19 cellular contexts compared by ENCODE assay signal in genomic region chr13:112764864-112765561, GRCh38.
"Had no signal": no experiment of that assay in that cellular context is flagged by ENCODE, and none has a peak within 500 bp of the region (broad histone marks: within the 10 kb centered on the region; RNA-seq: fewer than 3 reads in every experiment).

No MANE protein-coding gene starts in this region.

- H3K27me3 ChIP-seq: esophagus muscularis mucosa, right atrium auricular region, transverse colon had no signal

- H3K27ac Mint-ChIP-seq: activated naive CD8-positive, alpha-beta T cell; activated T-helper 1 cell treated with anti-CD3 and anti-CD28 coated beads, Interleukin-12 subunit alpha, Interleukin-12 subunit beta, Interleukin-2, Interleukin-4 antibody, amounts not matched to agents 30 ng/mL and 10 ng/mL and 1 ng/mL, durations not matched to agents 14 hours and 24 hours and 36 hours; dendritic cell treated with granulocyte-macrophage colony-stimulating factor and Interleukin-4, amounts not matched to agents 40 ng/mL and 50 ng/mL, for 4 days; mesothelial cell of epicardium; nephron had no signal

- H3K9me3 Mint-ChIP-seq: activated T-helper 1 cell treated with anti-CD3 and anti-CD28 coated beads, Interleukin-12 subunit alpha, Interleukin-12 subunit beta, Interleukin-2, Interleukin-4 antibody, amounts not matched to agents 30 ng/mL and 10 ng/mL and 1 ng/mL, durations not matched to agents 14 hours and 24 hours and 36 hours; dendritic cell treated with granulocyte-macrophage colony-stimulating factor and Interleukin-4, amounts not matched to agents 40 ng/mL and 50 ng/mL, for 4 days; immature natural killer cell; mesothelial cell of epicardium; nephron had no signal

- DNase-seq: activated CD4-positive, alpha-beta T cell treated with anti-CD3 and anti-CD28 coated beads, Interleukin-2, amount 50 U/mL, for 4 hours; amniotic stem cell; effector CD8-positive, alpha-beta T cell; immature natural killer cell; kidney glomerular epithelial cell; occipital lobe; stimulated activated CD4-positive, alpha-beta T cell treated with anti-CD3 and anti-CD28 coated beads, Interleukin-2, amount 100 ng/mL, for 24 hours; stimulated activated naive CD4-positive, alpha-beta T cell treated with Interleukin-2 at 50 U/mL for 16 hours; transverse colon; WERI-Rb-1 had no signal

- H3K4me1 ChIP-seq: prostate gland had no signal

- H3K36me3 ChIP-seq: esophagus muscularis mucosa, prostate gland, right atrium auricular region, transverse colon, WERI-Rb-1 had no signal

- H3K27me3 Mint-ChIP-seq: activated naive CD8-positive, alpha-beta T cell; dendritic cell treated with granulocyte-macrophage colony-stimulating factor and Interleukin-4, amounts not matched to agents 40 ng/mL and 50 ng/mL, for 4 days had no signal

- H3K36me3 Mint-ChIP-seq: immature natural killer cell, mesothelial cell of epicardium had no signal

- H3K4me3 ChIP-seq: esophagus muscularis mucosa, prostate gland, right atrium auricular region, transverse colon had no signal

- H3K27ac ChIP-seq: esophagus muscularis mucosa, prostate gland, right atrium auricular region, transverse colon, WERI-Rb-1 had no signal

- FAIRE-seq: endothelial cell of umbilical vein had no signal

- H3K9me3 ChIP-seq: esophagus muscularis mucosa, prostate gland, right atrium auricular region, transverse colon had no signal

- H3K4me3 Mint-ChIP-seq: activated naive CD8-positive, alpha-beta T cell; activated T-helper 1 cell treated with anti-CD3 and anti-CD28 coated beads, Interleukin-12 subunit alpha, Interleukin-12 subunit beta, Interleukin-2, Interleukin-4 antibody, amounts not matched to agents 30 ng/mL and 10 ng/mL and 1 ng/mL, durations not matched to agents 14 hours and 24 hours and 36 hours; dendritic cell treated with granulocyte-macrophage colony-stimulating factor and Interleukin-4, amounts not matched to agents 40 ng/mL and 50 ng/mL, for 4 days; mesothelial cell of epicardium; nephron had no signal
